In genomic region chr6:35497571-35498406, GRCh38 we compare ENCODE assay signal across 8 cellular contexts. TPM values are rescaled to one million over a fixed set of nuclear protein-coding genes. Genes with fewer than 3 reads are reported as not detected.
DNase-seq lines count a peak whose midpoint lies in the region; ATAC-seq and TF ChIP-seq lines count a peak whose summit lies in the region.

No MANE protein-coding gene starts in this region.

- no peak for TF ChIP-seq CTCF in HFF-Myc (IDR thresholded peaks at IDR 0.05; ENCODE audit: low read depth, low read length, missing control alignments)
- no peak for TF ChIP-seq CTCF in kidney epithelial cell (IDR thresholded peaks at IDR 0.05; ENCODE audit: insufficient read depth, low read length, poor library complexity, severe bottlenecking)

- H3K4me3 ChIP-seq in HFF-Myc (replicated peaks; ENCODE audit: low read depth, low read length) (peak overlapping the region; percentile 71), kidney epithelial cell (ENCODE audit: low read depth, low read length) (peak overlapping the region; percentile 59)

- peak overlapping the region; percentile 26 for H3K27ac ChIP-seq in caudate nucleus (ENCODE audit: low read depth, low read length)

- H3K36me3 ChIP-seq in kidney epithelial cell (ENCODE audit: control insufficient read depth, insufficient read depth, low read length) = no peaks in the 10 kb centered on the region

- no peaks in the 10 kb centered on the region for H3K27me3 ChIP-seq in kidney epithelial cell (ENCODE audit: control insufficient read depth, insufficient read depth, low read length)

- ATAC-seq in GM18873 (IDR thresholded peaks at IDR 0.05; ENCODE audit: low FRiP score, unreplicated experiment) = no peak

- DNase-seq in AG08395 (ENCODE audit: low spot score) (peak; percentile 76), HFF-Myc (ENCODE audit: extremely low read depth, low read depth) (peak; percentile 83), T1000 (lab: John Stamatoyannopoulos, UW) (peak; percentile 54), caudate nucleus (lab: John Stamatoyannopoulos, UW) (no peak), kidney epithelial cell (ENCODE audit: low read depth) (no peak), inferior parietal cortex (ENCODE audit: extremely low spot score) (no peak)
- DNase-seq in stimulated activated CD4-positive, alpha-beta T cell treated with anti-CD3 and anti-CD28 coated beads, Interleukin-4, amount 100 ng/mL, for 24 hours = peak; percentile 56

RNA-seq across cellular contexts. Expression of gene TEAD3, which starts 0.9 kb away (rescaled TPM):
- 18.1 and 23.8 TPM in 2 replicates for total RNA-seq in kidney epithelial cell

RNA-seq across cellular contexts. Expression of gene TULP1, which starts 14.9 kb away (rescaled TPM):
- not detected in 2 replicates for total RNA-seq in kidney epithelial cell

RNA-seq across cellular contexts. Expression of gene RPL10A, which starts 29.6 kb away (rescaled TPM):
- total RNA-seq in kidney epithelial cell = 1,851 and 1,876 TPM in 2 replicates

RNA-seq across cellular contexts. Expression of gene FANCE, which starts 45.7 kb away (rescaled TPM):
- 5.8 and 6.6 TPM in 2 replicates for total RNA-seq in kidney epithelial cell

Comparison
In these comparisons a context has a peak if more than half of its experiments do, and no peak if none do; other contexts are left out.
1. DNase-seq: peak in AG08395 (single experiment), HFF-Myc (single experiment), T1000 (single experiment) and stimulated activated CD4-positive, alpha-beta T cell treated with anti-CD3 and anti-CD28 coated beads, Interleukin-4, amount 100 ng/mL, for 24 hours (single experiment); none in caudate nucleus (0 of 61), kidney epithelial cell (single experiment) and inferior parietal cortex (single experiment).